ENCODE assay signal across 8 cellular contexts in the genomic region with DNA sequence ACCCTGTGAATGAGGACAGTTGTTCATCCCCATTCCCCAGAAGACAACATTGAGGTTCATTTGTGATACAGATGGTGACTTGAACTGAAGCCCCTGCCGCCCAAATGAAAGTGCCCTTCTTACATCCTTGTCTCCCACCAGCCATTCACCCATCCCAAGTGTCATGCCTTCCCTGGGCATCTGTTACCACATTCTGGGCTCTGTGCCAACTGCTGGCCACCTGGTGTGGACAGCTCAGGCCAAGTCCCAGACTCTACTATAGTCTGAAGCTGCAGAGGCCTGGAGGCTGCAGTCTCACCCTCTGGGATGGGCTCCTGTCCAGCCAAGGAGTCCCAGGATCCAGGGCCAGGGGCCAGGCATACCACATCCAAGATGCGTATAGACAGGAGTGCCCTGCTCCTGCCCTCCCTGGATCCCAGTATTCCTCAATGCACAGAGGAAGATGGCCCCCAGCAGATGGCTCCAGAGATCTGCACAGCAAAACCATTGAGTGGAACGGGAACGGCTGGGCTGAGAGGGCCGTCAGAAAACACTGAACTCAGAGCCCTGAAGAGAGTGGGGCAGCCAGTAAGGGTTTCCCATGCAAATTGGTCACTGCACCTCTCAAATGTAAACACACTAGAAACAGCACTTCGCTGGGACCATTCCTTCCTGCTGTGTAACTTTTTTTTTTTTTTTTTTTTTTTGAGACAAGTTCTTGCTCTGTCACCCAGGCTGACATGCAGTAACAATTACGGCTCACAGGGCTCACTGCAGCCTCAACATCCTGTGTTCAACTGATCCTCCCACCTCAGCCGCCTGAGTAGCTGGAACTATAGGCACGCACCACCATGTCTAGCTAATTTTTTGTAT. TPM values are rescaled to one million over a fixed set of nuclear protein-coding genes. Genes with fewer than 3 reads are reported as not detected.
DNase-seq lines count a peak whose midpoint lies in the region; ATAC-seq, FAIRE-seq and TF ChIP-seq lines count a peak whose summit lies in the region.

No MANE protein-coding gene starts in this region.

- no peak for TF ChIP-seq POLR2A in HepG2 (IDR thresholded peaks at IDR 0.05; ENCODE audit: insufficient read depth in 1 of 2, low read depth in 2 of 2, low read length in 2 of 2)
- TF ChIP-seq POLR2A in GM18505 (IDR thresholded peaks at IDR 0.05; ENCODE audit: borderline replicate concordance, extremely low read depth, insufficient read depth, insufficient read length) = no peak

- H3K27me3 Mint-ChIP-seq in CD8-positive, alpha-beta memory T cell = no peaks in the 10 kb centered on the region

- no peak overlapping the region for H3K9ac ChIP-seq in HepG2 (ENCODE audit: insufficient read depth, low read depth, low read length)

- TF ChIP-seq RAD21 in HepG2 (CRISPR knock-in tag; IDR thresholded peaks at IDR 0.05) = peak; percentile 89

- H4K20me1 ChIP-seq in HepG2 (ENCODE audit: insufficient read depth, low read length) = peaks cover 27% of the 10 kb centered on the region

- peak; percentile 94 for TF ChIP-seq CTCF in HepG2 (CRISPR knock-in tag; IDR thresholded peaks at IDR 0.05)

- POLR2A ChIA-PET in CD8-positive, alpha-beta memory T cell (lab: Charles Lee) = interaction anchor here (0.6 to 1.1 kb wide), 3 partner anchors 24 to 71 kb away, joined by 3 to 14 read pairs (median 12); no protein-coding TSS in a partner anchor
- POLR2A ChIA-PET in HepG2 (lab: Yijun Ruan, JAX) = interaction anchor here (1.5 kb wide), 1 partner anchor 14 kb away, joined by 4 read pairs; no protein-coding TSS in a partner anchor

- peaks cover 44 to 65% (median 57%) of the 10 kb centered on the region in 3 donors for H3K4me1 Mint-ChIP-seq in CD8-positive, alpha-beta memory T cell
- H3K4me1 Mint-ChIP-seq in stimulated activated effector memory CD8-positive, alpha-beta T cell treated with anti-CD3 and anti-CD28 coated beads, Interleukin-12 subunit alpha, Interleukin-12 subunit beta, amount 100 ng/mL, for 72 hours = peaks cover 48% of the 10 kb centered on the region

- intact Hi-C loops in HepG2 (cut with micrococcal nuclease; ENCODE audit: unreplicated experiment) = loop anchor here (1.0 kb wide), 2 partner anchors 48 to 56 kb away; no protein-coding TSS in a partner anchor

- DNase-seq in CD8-positive, alpha-beta memory T cell = peak in 4 of 5 donors; percentile 10 to 72 (median 60)
- DNase-seq in NCI-H2227 (lab: John Stamatoyannopoulos, UW; ENCODE audit: unreplicated experiment) = peak; percentile 73
- peak; percentile 39 for DNase-seq in activated CD4-positive, CD25-positive, alpha-beta regulatory T cell treated with anti-CD3 and anti-CD28 coated beads, Interleukin-2, amount 50 U/mL, for 72 hours
- DNase-seq in dedifferentiated amniotic fluid mesenchymal stem cell (ENCODE audit: extremely low spot score) = peak; percentile 62
- peak; percentile 78 for DNase-seq in HepG2 (ENCODE audit: low spot score)
- no peak for DNase-seq in stimulated activated effector memory CD8-positive, alpha-beta T cell treated with anti-CD3 and anti-CD28 coated beads, Interleukin-12 subunit alpha, Interleukin-12 subunit beta, amount 100 ng/mL, for 72 hours (ENCODE audit: low spot score in 2 of 2)

- peak overlapping the region; percentile 59 to 86 (median 75) for H3K27ac Mint-ChIP-seq in CD8-positive, alpha-beta memory T cell
- H3K27ac Mint-ChIP-seq in stimulated activated effector memory CD8-positive, alpha-beta T cell treated with anti-CD3 and anti-CD28 coated beads, Interleukin-12 subunit alpha, Interleukin-12 subunit beta, amount 100 ng/mL, for 72 hours = peak overlapping the region; percentile 81

- peaks cover 43% of the 10 kb centered on the region for H3K4me1 ChIP-seq in CD8-positive, alpha-beta memory T cell (ENCODE audit: insufficient read depth, low read length)
- H3K4me1 ChIP-seq in HepG2 (ENCODE audit: insufficient read depth, low read length) = peaks cover 42% of the 10 kb centered on the region

- peaks cover 0 to 5% (median 0%) of the 10 kb centered on the region in 3 donors for H3K36me3 Mint-ChIP-seq in CD8-positive, alpha-beta memory T cell
- H3K36me3 Mint-ChIP-seq in stimulated activated effector memory CD8-positive, alpha-beta T cell treated with anti-CD3 and anti-CD28 coated beads, Interleukin-12 subunit alpha, Interleukin-12 subunit beta, amount 100 ng/mL, for 72 hours = no peaks in the 10 kb centered on the region

- H3K9me3 ChIP-seq in CD8-positive, alpha-beta memory T cell (ENCODE audit: low read length) = no peaks in the 10 kb centered on the region
- no peaks in the 10 kb centered on the region for H3K9me3 ChIP-seq in HepG2 (ENCODE audit: low read length)

- peaks cover 24% of the 10 kb centered on the region for H3K79me2 ChIP-seq in HepG2 (ENCODE audit: insufficient read depth, low read length)

- no peak overlapping the region for H2AFZ ChIP-seq in HepG2 (ENCODE audit: low read length)

- in situ Hi-C loops in HepG2 (cut with HindIII; ENCODE audit: extremely low pct_ligation_motif_present, low pct_unique_long_range_greater_than_20kb) = loop anchor here (5.0 kb wide), 1 partner anchor 54 kb away; no protein-coding TSS in a partner anchor

- no peaks in the 10 kb centered on the region for H3K27me3 ChIP-seq in CD8-positive, alpha-beta memory T cell (ENCODE audit: insufficient read depth, low read length, poor library complexity, severe bottlenecking)
- no peaks in the 10 kb centered on the region for H3K27me3 ChIP-seq in HepG2 (ENCODE audit: control insufficient read depth in 1 of 2, insufficient read depth in 2 of 2, low read length in 2 of 2)

- peak overlapping the region; percentile 20; the same call in 1 of the 2 replicates for H3K4me2 ChIP-seq in HepG2 (ENCODE audit: low read depth, low read length)

- no peaks in the 10 kb centered on the region for H3K36me3 ChIP-seq in CD8-positive, alpha-beta memory T cell (ENCODE audit: insufficient read depth, low read length)
- H3K36me3 ChIP-seq in HepG2 (replicated peaks in 1 of 2; ENCODE audit: control insufficient read depth in 1 of 2, insufficient read depth in 2 of 2, low read length in 2 of 2) = peaks cover 3 to 4% of the 10 kb centered on the region in 2 experiments; a peak in 4 of 5 replicates

- peak; percentile 64 for ATAC-seq in GM21825 (IDR thresholded peaks at IDR 0.05; ENCODE audit: unreplicated experiment)
- peak; percentile 95 for ATAC-seq in HepG2
- ATAC-seq in stimulated activated effector memory CD8-positive, alpha-beta T cell treated with anti-CD3 and anti-CD28 coated beads, Interleukin-12 subunit alpha, Interleukin-12 subunit beta, amount 100 ng/mL, for 72 hours = peak; percentile 76
- no peak for ATAC-seq in GM18505 (IDR thresholded peaks at IDR 0.05; ENCODE audit: unreplicated experiment)

- H3K27ac ChIP-seq in CD8-positive, alpha-beta memory T cell (ENCODE audit: low read depth, low read length) = peak overlapping the region; percentile 52
- peak overlapping the region; percentile 27 for H3K27ac ChIP-seq in HepG2 (ENCODE audit: extremely low read length, insufficient read depth, low read length)

- no peak for TF ChIP-seq EP300 in HepG2 (IDR thresholded peaks at IDR 0.05; ENCODE audit: low read depth in 2 of 2, low read length in 2 of 2)
- no peak for TF ChIP-seq EP300 in HepG2 (CRISPR knock-in tag; IDR thresholded peaks at IDR 0.05; ENCODE audit: borderline replicate concordance)

- peak overlapping the region; percentile 40 for H3K4me3 ChIP-seq in CD8-positive, alpha-beta memory T cell (ENCODE audit: low read length)
- H3K4me3 ChIP-seq in HepG2 (replicated peaks in 1 of 3; ENCODE audit: insufficient read depth in 1 of 3, low read depth in 2 of 3, low read length in 3 of 3) = no peak overlapping the region

- CTCF ChIA-PET in CD8-positive, alpha-beta memory T cell (lab: Charles Lee) = interaction anchor here (0.6 to 4.8 kb wide), 9 partner anchors 11 to 58 kb away, joined by 3 to 41 read pairs (median 5); no protein-coding TSS in a partner anchor
- CTCF ChIA-PET in HepG2 (lab: Yijun Ruan, JAX; ENCODE audit: low intra/inter-chr PET ratio, low total read pairs) = interaction anchor here (1.3 to 2.6 kb wide), 3 partner anchors 24 to 55 kb away, joined by 3 to 32 read pairs (median 6); no protein-coding TSS in a partner anchor

- peak; percentile 81 for FAIRE-seq in HepG2 (lab: Jason Lieb, UNC)

- H3K4me3 Mint-ChIP-seq in CD8-positive, alpha-beta memory T cell = peak overlapping the region in 6 of 7 donors; percentile 41 to 66 (median 55)
- H3K4me3 Mint-ChIP-seq in stimulated activated effector memory CD8-positive, alpha-beta T cell treated with anti-CD3 and anti-CD28 coated beads, Interleukin-12 subunit alpha, Interleukin-12 subunit beta, amount 100 ng/mL, for 72 hours = peak overlapping the region; percentile 24

- no TSS peak for BruUV-seq in HepG2 (replicated peaks; lab: Mats Ljungman, UMichigan)

- no peaks in the 10 kb centered on the region for H3K9me3 Mint-ChIP-seq in CD8-positive, alpha-beta memory T cell
- no peaks in the 10 kb centered on the region for H3K9me3 Mint-ChIP-seq in stimulated activated effector memory CD8-positive, alpha-beta T cell treated with anti-CD3 and anti-CD28 coated beads, Interleukin-12 subunit alpha, Interleukin-12 subunit beta, amount 100 ng/mL, for 72 hours

- WGBS in HepG2 (ENCODE audit: low lambda C conversion rate) = 35% methylated on average over 9 of the region's 9 CpGs

RNA-seq across cellular contexts. Expression of gene ARRB1, which starts 22.8 kb away (rescaled TPM):
- 10 to 100 TPM in 1 of 2 experiments, 1 to 10 TPM in 1; 9.9 to 10.6 TPM for total RNA-seq in CD8-positive, alpha-beta memory T cell
- 5.5 TPM for polyA plus RNA-seq in CD8-positive, alpha-beta memory T cell
- total RNA-seq in HepG2 (2016; rRNA removed; fragmentation: Illumina TruSeq; extraction: Trizol) = 22.5 and 25.2 TPM in 2 replicates
- total RNA-seq in HepG2 (2016; cell fraction: cytosol; rRNA removed; fragmentation: Illumina TruSeq; extraction: Trizol; ENCODE audit: low read depth) = 15.2 and 19.6 TPM in 2 replicates
- total RNA-seq in HepG2 (2016; cell fraction: insoluble cytoplasmic fraction; rRNA removed; fragmentation: Illumina TruSeq; extraction: Trizol) = 21.7 and 25.0 TPM in 2 replicates
- 20.4 and 20.9 TPM in 2 replicates for total RNA-seq in HepG2 (2016; cell fraction: membrane; rRNA removed; fragmentation: Illumina TruSeq; extraction: Trizol)
- 15.7 and 24.9 TPM in 2 replicates for total RNA-seq in HepG2 (2016; cell fraction: nucleus; rRNA removed; fragmentation: Illumina TruSeq; extraction: Trizol)
- polyA plus RNA-seq in HepG2 (2011; rRNA removed) = 35.7 and 35.9 TPM in 2 replicates
- 33.5 and 41.0 TPM in 2 replicates for polyA plus RNA-seq in HepG2 (2011; cell fraction: cytosol; rRNA removed)
- 50.3 and 56.4 TPM in 2 replicates for polyA plus RNA-seq in HepG2 (2011; cell fraction: nucleus; rRNA removed)
- 25.7 and 29.8 TPM in 2 replicates for polyA plus RNA-seq in HepG2 (2012)
- polyA plus RNA-seq in HepG2 (2016; cell fraction: cytosol; fragmentation: Illumina TruSeq; extraction: Trizol; ENCODE audit: low read depth) = 19.3 and 20.1 TPM in 2 replicates
- polyA plus RNA-seq in HepG2 (2016; cell fraction: insoluble cytoplasmic fraction; fragmentation: Illumina TruSeq; extraction: Trizol; ENCODE audit: low read depth) = 33.2 and 40.0 TPM in 2 replicates
- 23.0 and 27.7 TPM in 2 replicates for polyA plus RNA-seq in HepG2 (2016; cell fraction: membrane; fragmentation: Illumina TruSeq; extraction: Trizol; ENCODE audit: low read depth)
- polyA plus RNA-seq in HepG2 (2016; cell fraction: nucleus; fragmentation: Illumina TruSeq; extraction: Trizol; ENCODE audit: insufficient read depth, low read depth) = 26.7 and 32.1 TPM in 2 replicates
- polyA minus RNA-seq in HepG2 (2011; rRNA and poly(A)+ RNA removed; ENCODE audit: low replicate concordance) = 48.7 and 175 TPM in 2 replicates
- polyA minus RNA-seq in HepG2 (2011; cell fraction: cytosol; rRNA and poly(A)+ RNA removed) = 37.4 and 40.0 TPM in 2 replicates
- polyA minus RNA-seq in HepG2 (2011; cell fraction: nucleus; rRNA and poly(A)+ RNA removed) = 68.6 and 72.2 TPM in 2 replicates

Comparison
In these comparisons a context has a peak if more than half of its experiments do, and no peak if none do; other contexts are left out.
1. DNase-seq: peak in CD8-positive, alpha-beta memory T cell (4 of 5), NCI-H2227 (single experiment), activated CD4-positive, CD25-positive, alpha-beta regulatory T cell treated with anti-CD3 and anti-CD28 coated beads, Interleukin-2, amount 50 U/mL, for 72 hours (single experiment), dedifferentiated amniotic fluid mesenchymal stem cell (single experiment) and HepG2 (single experiment); none in stimulated activated effector memory CD8-positive, alpha-beta T cell treated with anti-CD3 and anti-CD28 coated beads, Interleukin-12 subunit alpha, Interleukin-12 subunit beta, amount 100 ng/mL, for 72 hours (0 of 2).